ENCODE assay signal across 2 cellular contexts in genomic region chr12:13628067-13628466, GRCh38.
TF ChIP-seq lines count a peak whose summit lies in the region.

No MANE protein-coding gene starts in this region.

TF ChIP-seq in HCT116, 20 proteins besides CTCF, POLR2A, EP300 and RAD21:
- TF ChIP-seq EZH2phosphoT487 (IDR thresholded peaks at IDR 0.05; ENCODE audit: borderline replicate concordance) (no peak), EZH2 (IDR thresholded peaks at IDR 0.05) (no peak), SRF (IDR thresholded peaks at IDR 0.05; ENCODE audit: low read depth) (no peak), REST (IDR thresholded peaks at IDR 0.05; ENCODE audit: low read depth) (no peak), MAX (IDR thresholded peaks at IDR 0.05) (no peak), SIN3A (IDR thresholded peaks at IDR 0.05; ENCODE audit: low read depth) (no peak), POLR2AphosphoS5 (IDR thresholded peaks at IDR 0.05; ENCODE audit: low read depth, low read length) (no peak), EGR1 (IDR thresholded peaks at IDR 0.05; ENCODE audit: low read depth) (no peak), ELF1 (IDR thresholded peaks at IDR 0.05; ENCODE audit: borderline replicate concordance, low read depth) (no peak), YY1 (IDR thresholded peaks at IDR 0.05; ENCODE audit: extremely low read depth, insufficient replicate concordance, low read depth, low read length) (no peak)

TF ChIP-seq in H1, 55 proteins besides CTCF, POLR2A, EP300 and RAD21:
- no peak for TF ChIP-seq SP1 (IDR thresholded peaks at IDR 0.05; ENCODE audit: low read depth, low read length)
- TF ChIP-seq JUN (IDR thresholded peaks at IDR 0.05; ENCODE audit: low read depth, low read length) = no peak
- no peak for TF ChIP-seq POLR2AphosphoS5 (IDR thresholded peaks at IDR 0.05; ENCODE audit: low read depth, low read length)
- TF ChIP-seq TBP (IDR thresholded peaks at IDR 0.05; ENCODE audit: low read depth, low read length) = no peak
- no peak for TF ChIP-seq MAFK (IDR thresholded peaks at IDR 0.05; ENCODE audit: low read depth, low read length)
- no peak for TF ChIP-seq GTF2F1 (IDR thresholded peaks at IDR 0.05; ENCODE audit: borderline replicate concordance, low read depth, low read length)
- no peak for TF ChIP-seq CBX5 (IDR thresholded peaks at IDR 0.05; ENCODE audit: low read depth, low read length)
- no peak for TF ChIP-seq EGR1 (IDR thresholded peaks at IDR 0.05; ENCODE audit: borderline replicate concordance, low read depth, low read length)
- TF ChIP-seq TCF12 (IDR thresholded peaks at IDR 0.05; ENCODE audit: low read depth, low read length) = no peak
- no peak for TF ChIP-seq RNF2 (IDR thresholded peaks at IDR 0.05; ENCODE audit: borderline replicate concordance, low read depth, low read length, missing control alignments, poor library complexity, severe bottlenecking)
- no peak for TF ChIP-seq KDM1A (IDR thresholded peaks at IDR 0.05; ENCODE audit: borderline replicate concordance, low read length)
